Comparison of ENCODE assay signal across 23 cellular contexts in the genomic region with DNA sequence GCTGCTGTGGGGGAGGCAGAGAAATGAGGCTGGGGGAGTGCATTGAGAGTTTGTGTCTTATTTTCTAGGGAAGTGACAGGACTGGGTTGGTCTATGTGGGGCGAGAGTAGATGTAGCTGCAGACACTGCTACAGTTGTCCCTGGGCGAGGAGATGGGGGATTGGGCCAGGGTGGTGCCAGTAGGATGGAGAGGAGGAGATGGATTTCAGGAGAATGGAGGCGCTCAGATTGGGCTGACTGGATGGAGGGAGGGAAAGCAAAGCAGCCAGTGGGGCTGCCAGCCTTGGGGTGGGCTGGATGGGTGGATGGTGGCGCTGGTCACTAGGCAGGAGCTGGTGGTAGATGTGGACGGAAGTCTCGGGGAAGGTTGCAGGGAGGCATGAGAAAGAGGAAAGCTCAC. TPM values are rescaled to one million over a fixed set of nuclear protein-coding genes. Genes with fewer than 3 reads are reported as not detected.
"Had no signal": no experiment of that assay in that cellular context is flagged by ENCODE, and none has a peak within 500 bp of the region (broad histone marks: within the 10 kb centered on the region; RNA-seq: fewer than 3 reads in every experiment).

No MANE protein-coding gene starts in this region.

- DNase-seq: Karpas-422, KG1, MG63, NCI-H1092, NCI-H1105 treated with DMSO at 0.1 percent for 48 hours, NCI-H1417 treated with DMSO at 0.1 percent for 48 hours, NCI-H146, NCI-H1694 treated with DMSO at 0.1 percent for 48 hours, NCI-H1930, NCI-H2081, NCI-H2107, NCI-H2227 treated with DMSO at 0.1 percent for 48 hours, NCI-H524, NCI-H526 treated with DMSO at 0.1 percent for 48 hours, NCI-H774, SHP77, SK-N-SH had no signal

- H3K27ac ChIP-seq: RWPE1 had no signal

- H3K4me2 ChIP-seq: SK-N-SH had no signal

- H3K9me3 ChIP-seq: MG63, SK-N-SH had no signal

- ATAC-seq: Panc1 had no signal

- H3K9ac ChIP-seq: SK-N-SH had no signal

- H3K4me3 ChIP-seq: MG63 had no signal

- H3K27me3 ChIP-seq: MG63 had no signal

- H3K36me3 ChIP-seq: MG63 had no signal

RNA-seq across cellular contexts. Expression of a gene that starts 9.3 kb away (rescaled TPM):
- total RNA-seq: HepG2, IMR-90, NCI-H460, SK-MEL-5 had no signal
- polyA plus RNA-seq: HepG2 had no signal

RNA-seq across cellular contexts. Expression of a gene that starts 16.1 kb away (rescaled TPM):
- total RNA-seq: IMR-90 had no signal
